Comparison of ENCODE assay signal across 8 cellular contexts in genomic region chr10:22319559-22320558, GRCh38. TPM values are rescaled to one million over a fixed set of nuclear protein-coding genes. Genes with fewer than 3 reads are reported as not detected.
A peak's percentile ranks its signal among the peaks of the same experiment; 100 is the strongest.
DNase-seq lines count a peak whose midpoint lies in the region; ATAC-seq and TF ChIP-seq lines count a peak whose summit lies in the region.

No MANE protein-coding gene starts in this region.

- peak overlapping the region; percentile 89 for H3K27ac Mint-ChIP-seq in activated CD8-positive, alpha-beta T cell treated with anti-CD3 and anti-CD28 coated beads for 36 hours
- H3K27ac Mint-ChIP-seq in immature natural killer cell, result peak overlapping the region; percentile 85 to 97 (median 94)
- peak overlapping the region; percentile 91 for H3K27ac Mint-ChIP-seq in stimulated activated naive CD8-positive, alpha-beta T cell treated with anti-CD3 and anti-CD28 coated beads, Interleukin-15, Interleukin-2, amounts not matched to agents 100 ng/mL and 50 ng/mL, for 24 hours

- peak overlapping the region; percentile 77 for H3K4me3 Mint-ChIP-seq in activated CD8-positive, alpha-beta T cell treated with anti-CD3 and anti-CD28 coated beads for 36 hours
- peak overlapping the region; percentile 87 to 98 (median 95) for H3K4me3 Mint-ChIP-seq in immature natural killer cell
- peak overlapping the region; percentile 86 for H3K4me3 Mint-ChIP-seq in stimulated activated naive CD8-positive, alpha-beta T cell treated with anti-CD3 and anti-CD28 coated beads, Interleukin-15, Interleukin-2, amounts not matched to agents 100 ng/mL and 50 ng/mL, for 24 hours

- ATAC-seq in heart left ventricle (no peak), GM21367 (IDR thresholded peaks at IDR 0.05; ENCODE audit: unreplicated experiment) (no peak), left lobe of liver (no peak)
- no peak for ATAC-seq in activated CD8-positive, alpha-beta T cell treated with anti-CD3 and anti-CD28 coated beads for 36 hours

- no peaks in the 10 kb centered on the region for H3K36me3 ChIP-seq in heart left ventricle

- H3K9me3 ChIP-seq in heart left ventricle, result no peaks in the 10 kb centered on the region

- POLR2A ChIA-PET in activated CD8-positive, alpha-beta T cell treated with anti-CD3 and anti-CD28 coated beads for 36 hours (lab: Charles Lee), result no interaction called here

- peaks cover 36% of the 10 kb centered on the region for H3K27me3 Mint-ChIP-seq in activated CD8-positive, alpha-beta T cell treated with anti-CD3 and anti-CD28 coated beads for 36 hours
- peaks cover 26 to 41% (median 41%) of the 10 kb centered on the region in 3 donors for H3K27me3 Mint-ChIP-seq in immature natural killer cell (ENCODE audit: low read depth in 3 of 3)
- peaks cover 58% of the 10 kb centered on the region for H3K27me3 Mint-ChIP-seq in stimulated activated naive CD8-positive, alpha-beta T cell treated with anti-CD3 and anti-CD28 coated beads, Interleukin-15, Interleukin-2, amounts not matched to agents 100 ng/mL and 50 ng/mL, for 24 hours

- TF ChIP-seq POLR2A in heart left ventricle (IDR thresholded peaks at IDR 0.05), result no peak

- no peaks in the 10 kb centered on the region for H3K9me3 Mint-ChIP-seq in activated CD8-positive, alpha-beta T cell treated with anti-CD3 and anti-CD28 coated beads for 36 hours
- peaks cover 0 to 2% (median 0%) of the 10 kb centered on the region in 6 donors for H3K9me3 Mint-ChIP-seq in immature natural killer cell
- H3K9me3 Mint-ChIP-seq in stimulated activated naive CD8-positive, alpha-beta T cell treated with anti-CD3 and anti-CD28 coated beads, Interleukin-15, Interleukin-2, amounts not matched to agents 100 ng/mL and 50 ng/mL, for 24 hours, result no peaks in the 10 kb centered on the region

- CTCF ChIA-PET in activated CD8-positive, alpha-beta T cell treated with anti-CD3 and anti-CD28 coated beads for 36 hours (lab: Charles Lee), result interaction anchor here (0.6 to 1.4 kb wide), 4 partner anchors 12 to 304 kb away, joined by 3 to 4 read pairs (median 3); no protein-coding TSS in a partner anchor

- peak overlapping the region in 11 of 12 donors; percentile 61 to 98 (median 84) for H3K27ac ChIP-seq in heart left ventricle

- TF ChIP-seq CTCF in heart left ventricle (IDR thresholded peaks at IDR 0.05), result no peak
- TF ChIP-seq CTCF in activated CD8-positive, alpha-beta T cell treated with anti-CD3 and anti-CD28 coated beads for 36 hours (IDR thresholded peaks at IDR 0.05), result no peak

- peaks cover 0 to 26% (median 0%) of the 10 kb centered on the region in 9 donors for H3K27me3 ChIP-seq in heart left ventricle

- H3K4me1 ChIP-seq in heart left ventricle, result peaks cover 0 to 66% (median 51%) of the 10 kb centered on the region in 12 donors

- H3K4me1 Mint-ChIP-seq in activated CD8-positive, alpha-beta T cell treated with anti-CD3 and anti-CD28 coated beads for 36 hours (ENCODE audit: low read depth), result peaks cover 53% of the 10 kb centered on the region
- H3K4me1 Mint-ChIP-seq in immature natural killer cell, result peaks cover 53 to 77% of the 10 kb centered on the region in 2 donors
- peaks cover 71% of the 10 kb centered on the region for H3K4me1 Mint-ChIP-seq in stimulated activated naive CD8-positive, alpha-beta T cell treated with anti-CD3 and anti-CD28 coated beads, Interleukin-15, Interleukin-2, amounts not matched to agents 100 ng/mL and 50 ng/mL, for 24 hours (ENCODE audit: low read depth)

- intact Hi-C loops in heart left ventricle (cut with DNase I) (loop anchor here (2.0 to 10.0 kb wide), 14 partner anchors 21 to 823 kb away; partner anchors contain the start of genes DNAJC1 (in 7 of the 10), SKIDA1 (in 2 of the 10), MLLT10 (in 1 of the 10) and PIP4K2A (in 1 of the 10)), cardiac septum (cut with DNase I) (loop anchor here (2.0 to 5.0 kb wide), 4 partner anchors 67 to 798 kb away; partner anchors contain the start of gene DNAJC1)
- intact Hi-C loops in activated CD8-positive, alpha-beta T cell treated with anti-CD3 and anti-CD28 coated beads for 36 hours (cut with micrococcal nuclease), result loop anchor here (5.0 kb wide), 3 partner anchors 68 to 117 kb away; no protein-coding TSS in a partner anchor

- 29 to 41% (median 35%) methylated on average over 31 to 40 of the region's 40 CpGs for WGBS in heart left ventricle, 4 donors

- H3K36me3 Mint-ChIP-seq in activated CD8-positive, alpha-beta T cell treated with anti-CD3 and anti-CD28 coated beads for 36 hours (ENCODE audit: low read depth), result peaks cover 13% of the 10 kb centered on the region
- peaks cover 0 to 4% (median 0%) of the 10 kb centered on the region in 3 donors for H3K36me3 Mint-ChIP-seq in immature natural killer cell
- peaks cover 11% of the 10 kb centered on the region for H3K36me3 Mint-ChIP-seq in stimulated activated naive CD8-positive, alpha-beta T cell treated with anti-CD3 and anti-CD28 coated beads, Interleukin-15, Interleukin-2, amounts not matched to agents 100 ng/mL and 50 ng/mL, for 24 hours (ENCODE audit: low read depth)

- DNase-seq in heart left ventricle (no peak), cardiac septum (ENCODE audit: low spot score) (no peak), immature natural killer cell (no peak), left lobe of liver (ENCODE audit: low spot score) (no peak)
- DNase-seq in activated CD8-positive, alpha-beta T cell treated with anti-CD3 and anti-CD28 coated beads for 36 hours, result no peak
- DNase-seq in activated CD4-positive, alpha-beta T cell treated with anti-CD3 and anti-CD28 coated beads for 1 hour, result no peak

- H3K4me3 ChIP-seq in heart left ventricle, result peak overlapping the region in 11 of 12 donors; percentile 25 to 92 (median 65)

RNA-seq across cellular contexts. Expression of gene BMI1, which starts 1.0 kb away (rescaled TPM):
- 10 to 100 TPM; 27.2 to 48.5 (median 31.1) TPM for total RNA-seq in heart left ventricle
- polyA plus RNA-seq in heart left ventricle, result 10 to 100 TPM; 10.6 to 35.4 TPM
- total RNA-seq in cardiac septum, result 44.1 TPM
- 10 to 100 TPM; 38.7 to 41.4 TPM for total RNA-seq in activated CD8-positive, alpha-beta T cell treated with anti-CD3 and anti-CD28 coated beads for 36 hours
- 10 to 100 TPM; 23.4 to 52.9 (median 29.6) TPM for polyA plus RNA-seq in immature natural killer cell
- total RNA-seq in left lobe of liver, result 25.4 TPM

RNA-seq across cellular contexts. Expression of gene COMMD3, which starts 3.7 kb away (rescaled TPM):
- total RNA-seq in heart left ventricle (10 to 100 TPM; 44.4 to 88.3 (median 74.1) TPM), cardiac septum (71.6 TPM), left lobe of liver (30.1 TPM)
- polyA plus RNA-seq in heart left ventricle (10 to 100 TPM; 64.4 to 88.5 TPM), immature natural killer cell (100 to 1,000 TPM in 1 of 3 donors, 10 to 100 TPM in 2; 80.5 to 112 (median 82.6) TPM)
- total RNA-seq in activated CD8-positive, alpha-beta T cell treated with anti-CD3 and anti-CD28 coated beads for 36 hours, result 10 to 100 TPM; 64.7 to 68.7 TPM

RNA-seq across cellular contexts. Expression of gene SPAG6, which starts 25.4 kb away (rescaled TPM):
- total RNA-seq in heart left ventricle, result under 1 TPM in 1 of 9 donors, not detected in 8; 0.42 TPM
- polyA plus RNA-seq in heart left ventricle, result not detected
- not detected for total RNA-seq in cardiac septum
- total RNA-seq in activated CD8-positive, alpha-beta T cell treated with anti-CD3 and anti-CD28 coated beads for 36 hours, result not detected
- polyA plus RNA-seq in immature natural killer cell, result not detected
- total RNA-seq in left lobe of liver, result not detected
